22 cellular contexts compared by ENCODE assay signal in genomic region chr18:78774741-78775141, GRCh38.
"Had no signal": no experiment of that assay in that cellular context is flagged by ENCODE, and none has a peak within 500 bp of the region (broad histone marks: within the 10 kb centered on the region; RNA-seq: fewer than 3 reads in every experiment).

No MANE protein-coding gene starts in this region.

- H3K27me3 ChIP-seq: right atrium auricular region, thyroid gland, transverse colon, upper lobe of left lung, vagina had no signal

- DNase-seq: hippocampal formation; left colon; left ventricle myocardium inferior; mesendoderm; midbrain; mucosa of descending colon; naive thymus-derived CD4-positive, alpha-beta T cell; sigmoid colon; small intestine; spleen; stimulated activated CD4-positive, alpha-beta T cell treated with anti-CD3 and anti-CD28 coated beads, Interleukin-4, amount 100 ng/mL, for 24 hours; stimulated activated naive CD4-positive, alpha-beta T cell; substantia nigra; thyroid gland; transverse colon had no signal

- H3K4me3 ChIP-seq: left ventricle myocardium inferior, lung, mucosa of descending colon, right atrium auricular region, sigmoid colon, spleen, thyroid gland, transverse colon, upper lobe of left lung, vagina had no signal

- H3K27ac ChIP-seq: left ventricle myocardium inferior, parathyroid adenoma, right atrium auricular region, sigmoid colon, spleen, thyroid gland, transverse colon, upper lobe of left lung, vagina had no signal

- ATAC-seq: naive thymus-derived CD4-positive, alpha-beta T cell; natural killer cell treated with Interleukin-12 subunit alpha and Interleukin-12 subunit beta and Interleukin-15 and Interleukin-18, amount 100 ng/mL, for 72 hours; stimulated activated effector memory CD8-positive, alpha-beta T cell treated with anti-CD3 and anti-CD28 coated beads, Interleukin-12 subunit alpha, Interleukin-12 subunit beta, amount 100 ng/mL, for 72 hours had no signal

- H3K4me1 ChIP-seq: left ventricle myocardium inferior, parathyroid adenoma, right atrium auricular region, sigmoid colon, spleen, thyroid gland, transverse colon, upper lobe of left lung, vagina had no signal

- H3K36me3 ChIP-seq: left ventricle myocardium inferior, right atrium auricular region, sigmoid colon, spleen, thyroid gland, transverse colon, upper lobe of left lung, vagina had no signal

- H3K9me3 ChIP-seq: left ventricle myocardium inferior, mucosa of descending colon, right atrium auricular region, sigmoid colon, spleen, thyroid gland, transverse colon, upper lobe of left lung, vagina had no signal
